In genomic region chr16:11090947-11091785, GRCh38 we compare ENCODE assay signal across 16 cellular contexts.
A peak's percentile ranks its signal among the peaks of the same experiment; 100 is the strongest.
DNase-seq lines count a peak whose midpoint lies in the region; ATAC-seq, FAIRE-seq and TF ChIP-seq lines count a peak whose summit lies in the region.
"Had no signal": no experiment of that assay in that cellular context is flagged by ENCODE, and none has a peak within 500 bp of the region (broad histone marks: within the 10 kb centered on the region; RNA-seq: fewer than 3 reads in every experiment).

No MANE protein-coding gene starts in this region.

- POLR2A ChIA-PET in GM12878 (lab: Charles Lee): interaction anchor here (0.5 to 2.4 kb wide), 8 partner anchors 11 to 267 kb away, joined by 3 to 8 read pairs (median 3); no protein-coding TSS in a partner anchor

- no peak for TF ChIP-seq EP300 in GM12878 (IDR thresholded peaks at IDR 0.05; ENCODE audit: borderline replicate concordance in 1 of 2, control insufficient read depth in 1 of 2, low read depth in 2 of 2, low read length in 2 of 2)

- no peaks in the 10 kb centered on the region for H3K79me2 ChIP-seq in GM12878 (ENCODE audit: control insufficient read depth, insufficient read depth, low read length)

- H3K4me2 ChIP-seq in GM12878 (ENCODE audit: control insufficient read depth, insufficient read depth): no peak overlapping the region

- H3K9ac ChIP-seq in GM12878 (ENCODE audit: control insufficient read depth, insufficient read depth, low read length): no peak overlapping the region

- H3K27me3 ChIP-seq in GM12878 (replicated peaks in 1 of 2; ENCODE audit: control insufficient read depth in 2 of 2, insufficient read depth in 2 of 2, low read length in 1 of 2) (no peaks in the 10 kb centered on the region), tibial artery (no peaks in the 10 kb centered on the region)

- H3K36me3 ChIP-seq in GM12878 (ENCODE audit: control insufficient read depth in 2 of 2, insufficient read depth in 2 of 2, low read length in 1 of 2) (peaks cover 0 to 5% of the 10 kb centered on the region in 2 experiments; a peak in 2 of 4 replicates), tibial artery (peaks cover 0 to 26% (median 10%) of the 10 kb centered on the region in 3 donors)
- H3K36me3 ChIP-seq: prostate gland had no signal

- no peaks in the 10 kb centered on the region for H3K9me3 Mint-ChIP-seq in activated CD8-positive, alpha-beta memory T cell treated with anti-CD3 and anti-CD28 coated beads, Interleukin-2, amount 10 ng/mL, durations not matched to agents 7 days and 5 days (ENCODE audit: low read depth)
- no peaks in the 10 kb centered on the region for H3K9me3 Mint-ChIP-seq in stimulated activated memory B cell treated with anti-CD40 and anti-IgM and Interleukin-4, amounts not matched to agents 10 μg/mL and 1 μg/mL and 100 μg/mL, for 72 hours
- H3K9me3 Mint-ChIP-seq: naive thymus-derived CD4-positive, alpha-beta T cell had no signal

- no peak overlapping the region for H2AFZ ChIP-seq in GM12878 (ENCODE audit: control insufficient read depth, low read depth, low read length)

- H3K27me3 Mint-ChIP-seq in activated CD8-positive, alpha-beta memory T cell treated with anti-CD3 and anti-CD28 coated beads, Interleukin-2, amount 10 ng/mL, durations not matched to agents 7 days and 5 days: no peaks in the 10 kb centered on the region
- H3K27me3 Mint-ChIP-seq in stimulated activated memory B cell treated with anti-CD40 and anti-IgM and Interleukin-4, amounts not matched to agents 10 μg/mL and 1 μg/mL and 100 μg/mL, for 72 hours: no peaks in the 10 kb centered on the region
- H3K27me3 Mint-ChIP-seq: naive thymus-derived CD4-positive, alpha-beta T cell had no signal

- RAD21 ChIA-PET in GM12878 (lab: Charles Lee; ENCODE audit: unreplicated experiment): interaction anchor here (1.0 to 2.6 kb wide), 2 partner anchors 13 to 137 kb away, joined by 3 to 11 read pairs; no protein-coding TSS in a partner anchor

- H3K36me3 Mint-ChIP-seq in activated CD8-positive, alpha-beta memory T cell treated with anti-CD3 and anti-CD28 coated beads, Interleukin-2, amount 10 ng/mL, durations not matched to agents 7 days and 5 days: peaks cover 21% of the 10 kb centered on the region
- peaks cover 33% of the 10 kb centered on the region for H3K36me3 Mint-ChIP-seq in stimulated activated memory B cell treated with anti-CD40 and anti-IgM and Interleukin-4, amounts not matched to agents 10 μg/mL and 1 μg/mL and 100 μg/mL, for 72 hours

- H4K20me1 ChIP-seq in GM12878 (ENCODE audit: control insufficient read depth, insufficient read depth): no peaks in the 10 kb centered on the region

- TF ChIP-seq POLR2A in NB4 (IDR thresholded peaks at IDR 0.05; ENCODE audit: extremely low read depth, insufficient read length) (no peak), GM12878 (IDR thresholded peaks at IDR 0.05; ENCODE audit: low read depth, low read length) (no peak)

- intact Hi-C loops in GM12878 (cut with micrococcal nuclease; ENCODE audit: unreplicated experiment) (no loop called here), tibial artery (cut with DNase I; ENCODE audit: low total_unique reads) (no loop called here)

- SMC1A ChIA-PET in GM12878 (lab: Charles Lee; ENCODE audit: uncharacterized antibody, unreplicated experiment): interaction anchor here (1.0 to 6.5 kb wide), 8 partner anchors 8 to 143 kb away, joined by 3 to 68 read pairs (median 5); no protein-coding TSS in a partner anchor

- DNase-seq in activated CD8-positive, alpha-beta memory T cell treated with anti-CD3 and anti-CD28 coated beads, Interleukin-2, amount 10 ng/mL, durations not matched to agents 7 days and 5 days: peak; percentile 61
- DNase-seq in activated CD8-positive, alpha-beta memory T cell treated with anti-CD3 and anti-CD28 coated beads for 24 hours: no peak
- DNase-seq in NB4 (ENCODE audit: low read depth) (peak; percentile 31), GM12878 (ENCODE audit: low read depth, low spot score) (no peak), NCI-H510A treated with DMSO at 0.1 percent for 48 hours (lab: John Stamatoyannopoulos, UW) (no peak), NCI-H187 (lab: John Stamatoyannopoulos, UW) (no peak), tibial artery (no peak)
- DNase-seq: ACHN; amniotic stem cell; naive thymus-derived CD4-positive, alpha-beta T cell; NCI-H2107; stimulated activated CD4-positive, alpha-beta T cell treated with anti-CD3 and anti-CD28 coated beads, Interleukin-12 subunit alpha, Interleukin-12 subunit beta, amount 100 ng/mL, for 4 hours had no signal

- H3K4me3 ChIP-seq in NB4 (ENCODE audit: low read depth, low read length): no peak overlapping the region
- H3K4me3 ChIP-seq in GM12878: no peak overlapping the region
- no peak overlapping the region for H3K4me3 ChIP-seq in tibial artery
- H3K4me3 ChIP-seq: prostate gland had no signal

- H3K4me1 ChIP-seq in GM12878 (ENCODE audit: control insufficient read depth, insufficient read depth, low read length): peaks cover 60% of the 10 kb centered on the region
- H3K4me1 ChIP-seq in tibial artery: peaks cover 0 to 11% (median 0%) of the 10 kb centered on the region in 4 donors
- H3K4me1 ChIP-seq: prostate gland had no signal

- H3K4me1 Mint-ChIP-seq in activated CD8-positive, alpha-beta memory T cell treated with anti-CD3 and anti-CD28 coated beads, Interleukin-2, amount 10 ng/mL, durations not matched to agents 7 days and 5 days: peaks cover 84% of the 10 kb centered on the region
- peaks cover 51% of the 10 kb centered on the region for H3K4me1 Mint-ChIP-seq in stimulated activated memory B cell treated with anti-CD40 and anti-IgM and Interleukin-4, amounts not matched to agents 10 μg/mL and 1 μg/mL and 100 μg/mL, for 72 hours

- no peak overlapping the region for H3K27ac ChIP-seq in GM12878 (ENCODE audit: control insufficient read depth, insufficient read depth)
- no peak overlapping the region for H3K27ac ChIP-seq in tibial artery
- H3K27ac ChIP-seq: prostate gland had no signal

- CTCF ChIA-PET in activated CD8-positive, alpha-beta memory T cell treated with anti-CD3 and anti-CD28 coated beads, Interleukin-2, amount 10 ng/mL, durations not matched to agents 7 days and 5 days (lab: Charles Lee): interaction anchor here (0.9 to 1.8 kb wide), 8 partner anchors 9 to 161 kb away, joined by 3 to 6 read pairs (median 4); no protein-coding TSS in a partner anchor
- CTCF ChIA-PET in GM12878 (lab: Yijun Ruan, JAX): interaction anchor here (0.6 to 4.1 kb wide), 4 partner anchors 8 to 265 kb away, joined by 3 to 20 read pairs (median 4); no protein-coding TSS in a partner anchor

- BruUV-seq in GM12878 (replicated peaks; lab: Mats Ljungman, UMichigan): no TSS peak

- peak overlapping the region; percentile 71 for H3K27ac Mint-ChIP-seq in activated CD8-positive, alpha-beta memory T cell treated with anti-CD3 and anti-CD28 coated beads, Interleukin-2, amount 10 ng/mL, durations not matched to agents 7 days and 5 days
- peak overlapping the region; percentile 59 for H3K27ac Mint-ChIP-seq in stimulated activated memory B cell treated with anti-CD40 and anti-IgM and Interleukin-4, amounts not matched to agents 10 μg/mL and 1 μg/mL and 100 μg/mL, for 72 hours

- TF ChIP-seq RAD21 in GM12878 (IDR thresholded peaks at IDR 0.05; ENCODE audit: insufficient read depth, low read depth, low read length): no peak

- FAIRE-seq in GM12878 (lab: Jason Lieb, UNC): no peak
- FAIRE-seq: urothelium cell line had no signal

- in situ Hi-C loops in GM12878 (cut with MboI): no loop called here

- 81% methylated on average over 16 of the region's 16 CpGs for WGBS in GM12878 (ENCODE audit: insufficient coverage, insufficient replicate concordance, low lambda C conversion rate, missing lambda C conversion rate)

- H3K4me3 Mint-ChIP-seq in activated CD8-positive, alpha-beta memory T cell treated with anti-CD3 and anti-CD28 coated beads, Interleukin-2, amount 10 ng/mL, durations not matched to agents 7 days and 5 days: no peak overlapping the region
- H3K4me3 Mint-ChIP-seq in stimulated activated memory B cell treated with anti-CD40 and anti-IgM and Interleukin-4, amounts not matched to agents 10 μg/mL and 1 μg/mL and 100 μg/mL, for 72 hours: no peak overlapping the region

- H3K9me3 ChIP-seq in GM12878 (replicated peaks; ENCODE audit: control insufficient read depth, insufficient read depth, low read length): no peaks in the 10 kb centered on the region
- H3K9me3 ChIP-seq in tibial artery: no peaks in the 10 kb centered on the region
- H3K9me3 ChIP-seq: prostate gland had no signal

- ATAC-seq in activated CD8-positive, alpha-beta memory T cell treated with anti-CD3 and anti-CD28 coated beads, Interleukin-2, amount 10 ng/mL, durations not matched to agents 7 days and 5 days: no peak
- peak; percentile 12; the same call in 2 of the 3 replicates for ATAC-seq in GM12878
- no peak for ATAC-seq in stimulated activated memory B cell treated with anti-CD40 and anti-IgM and Interleukin-4, amounts not matched to agents 10 μg/mL and 1 μg/mL and 100 μg/mL, for 72 hours
- ATAC-seq: left lobe of liver; naive thymus-derived CD4-positive, alpha-beta T cell had no signal

- TF ChIP-seq CTCF in NB4 (IDR thresholded peaks at IDR 0.05; ENCODE audit: low read depth, low read length): no peak
- no peak for TF ChIP-seq CTCF in GM12878 (IDR thresholded peaks at IDR 0.05 in 2 of 3, conservative IDR thresholded peaks at IDR 0.05 in 1 of 3; ENCODE audit: control insufficient read depth in 2 of 3, extremely low read depth in 1 of 3, insufficient read depth in 1 of 3, low read depth in 3 of 3, low read length in 3 of 3)
- no peak for TF ChIP-seq CTCF in tibial artery (IDR thresholded peaks at IDR 0.05)

TF ChIP-seq in GM12878, 131 proteins besides CTCF, POLR2A, EP300 and RAD21 (continues in another document):
- 0 out of 2 replicates have a peak, but pooled peaks have one; percentile 26 for TF ChIP-seq ATF7 (IDR thresholded peaks at IDR 0.05; ENCODE audit: low read depth)
- TF ChIP-seq BCLAF1 (IDR thresholded peaks at IDR 0.05): no peak

Comparison
In these comparisons a context has a peak if more than half of its experiments do, and no peak if none do; other contexts are left out.
1. DNase-seq: peak in activated CD8-positive, alpha-beta memory T cell treated with anti-CD3 and anti-CD28 coated beads, Interleukin-2, amount 10 ng/mL, durations not matched to agents 7 days and 5 days (single experiment) and NB4 (single experiment); none in activated CD8-positive, alpha-beta memory T cell treated with anti-CD3 and anti-CD28 coated beads for 24 hours (single experiment), GM12878 (single experiment), NCI-H510A treated with DMSO at 0.1 percent for 48 hours (single experiment), NCI-H187 (0 of 2) and tibial artery (0 of 2).